1 cellular context compared by ENCODE assay signal in genomic region chr18:35707674-35708073, GRCh38.
TF ChIP-seq lines count a peak whose summit lies in the region.

No MANE protein-coding gene starts in this region.

TF ChIP-seq in GM23338, 12 proteins besides CTCF, POLR2A, EP300 and RAD21 (continued from another document):
- TF ChIP-seq ZNF462 (CRISPR knock-in tag; IDR thresholded peaks at IDR 0.05) (no peak), EZH2 (IDR thresholded peaks at IDR 0.05; ENCODE audit: low read depth, unreplicated experiment) (no peak), POLR2AphosphoS5 (IDR thresholded peaks at IDR 0.05; ENCODE audit: low read depth) (no peak), ZNF331 (CRISPR knock-in tag; IDR thresholded peaks at IDR 0.05; ENCODE audit: low read depth) (no peak), EZH2phosphoT487 (IDR thresholded peaks at IDR 0.05; ENCODE audit: unreplicated experiment) (no peak)
- TF ChIP-seq, protein P1, sequence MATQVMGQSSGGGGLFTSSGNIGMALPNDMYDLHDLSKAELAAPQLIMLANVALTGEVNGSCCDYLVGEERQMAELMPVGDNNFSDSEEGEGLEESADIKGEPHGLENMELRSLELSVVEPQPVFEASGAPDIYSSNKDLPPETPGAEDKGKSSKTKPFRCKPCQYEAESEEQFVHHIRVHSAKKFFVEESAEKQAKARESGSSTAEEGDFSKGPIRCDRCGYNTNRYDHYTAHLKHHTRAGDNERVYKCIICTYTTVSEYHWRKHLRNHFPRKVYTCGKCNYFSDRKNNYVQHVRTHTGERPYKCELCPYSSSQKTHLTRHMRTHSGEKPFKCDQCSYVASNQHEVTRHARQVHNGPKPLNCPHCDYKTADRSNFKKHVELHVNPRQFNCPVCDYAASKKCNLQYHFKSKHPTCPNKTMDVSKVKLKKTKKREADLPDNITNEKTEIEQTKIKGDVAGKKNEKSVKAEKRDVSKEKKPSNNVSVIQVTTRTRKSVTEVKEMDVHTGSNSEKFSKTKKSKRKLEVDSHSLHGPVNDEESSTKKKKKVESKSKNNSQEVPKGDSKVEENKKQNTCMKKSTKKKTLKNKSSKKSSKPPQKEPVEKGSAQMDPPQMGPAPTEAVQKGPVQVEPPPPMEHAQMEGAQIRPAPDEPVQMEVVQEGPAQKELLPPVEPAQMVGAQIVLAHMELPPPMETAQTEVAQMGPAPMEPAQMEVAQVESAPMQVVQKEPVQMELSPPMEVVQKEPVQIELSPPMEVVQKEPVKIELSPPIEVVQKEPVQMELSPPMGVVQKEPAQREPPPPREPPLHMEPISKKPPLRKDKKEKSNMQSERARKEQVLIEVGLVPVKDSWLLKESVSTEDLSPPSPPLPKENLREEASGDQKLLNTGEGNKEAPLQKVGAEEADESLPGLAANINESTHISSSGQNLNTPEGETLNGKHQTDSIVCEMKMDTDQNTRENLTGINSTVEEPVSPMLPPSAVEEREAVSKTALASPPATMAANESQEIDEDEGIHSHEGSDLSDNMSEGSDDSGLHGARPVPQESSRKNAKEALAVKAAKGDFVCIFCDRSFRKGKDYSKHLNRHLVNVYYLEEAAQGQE (IDR thresholded peaks at IDR 0.05; ENCODE audit: unreplicated experiment): no peak
